Comparison of ENCODE assay signal across 1 cellular context in the genomic region with DNA sequence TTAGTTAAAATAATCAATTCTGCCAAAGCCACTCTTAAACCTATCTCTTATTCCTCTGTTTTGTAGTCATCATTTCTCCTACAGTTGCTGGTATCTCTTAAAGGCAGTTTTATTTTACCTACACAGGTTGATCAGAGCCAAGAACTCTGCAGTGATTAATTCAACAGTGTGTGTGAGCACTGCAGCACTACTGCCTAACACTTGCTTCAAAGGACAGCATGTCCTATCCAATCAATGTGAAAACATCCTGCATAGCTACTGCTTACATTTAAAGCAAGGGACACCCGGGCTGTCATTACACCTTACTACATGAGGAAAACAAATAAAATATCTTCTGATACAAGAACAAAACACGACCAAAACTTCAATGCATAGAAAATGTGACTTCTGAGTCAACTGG.
TF ChIP-seq lines count a peak whose summit lies in the region.

No MANE protein-coding gene starts in this region.

TF ChIP-seq in GM23338, 12 proteins besides CTCF, POLR2A, EP300 and RAD21:
- no peak for TF ChIP-seq CREB1 (CRISPR knock-in tag; IDR thresholded peaks at IDR 0.05; ENCODE audit: low read depth)
- TF ChIP-seq, protein P1, sequence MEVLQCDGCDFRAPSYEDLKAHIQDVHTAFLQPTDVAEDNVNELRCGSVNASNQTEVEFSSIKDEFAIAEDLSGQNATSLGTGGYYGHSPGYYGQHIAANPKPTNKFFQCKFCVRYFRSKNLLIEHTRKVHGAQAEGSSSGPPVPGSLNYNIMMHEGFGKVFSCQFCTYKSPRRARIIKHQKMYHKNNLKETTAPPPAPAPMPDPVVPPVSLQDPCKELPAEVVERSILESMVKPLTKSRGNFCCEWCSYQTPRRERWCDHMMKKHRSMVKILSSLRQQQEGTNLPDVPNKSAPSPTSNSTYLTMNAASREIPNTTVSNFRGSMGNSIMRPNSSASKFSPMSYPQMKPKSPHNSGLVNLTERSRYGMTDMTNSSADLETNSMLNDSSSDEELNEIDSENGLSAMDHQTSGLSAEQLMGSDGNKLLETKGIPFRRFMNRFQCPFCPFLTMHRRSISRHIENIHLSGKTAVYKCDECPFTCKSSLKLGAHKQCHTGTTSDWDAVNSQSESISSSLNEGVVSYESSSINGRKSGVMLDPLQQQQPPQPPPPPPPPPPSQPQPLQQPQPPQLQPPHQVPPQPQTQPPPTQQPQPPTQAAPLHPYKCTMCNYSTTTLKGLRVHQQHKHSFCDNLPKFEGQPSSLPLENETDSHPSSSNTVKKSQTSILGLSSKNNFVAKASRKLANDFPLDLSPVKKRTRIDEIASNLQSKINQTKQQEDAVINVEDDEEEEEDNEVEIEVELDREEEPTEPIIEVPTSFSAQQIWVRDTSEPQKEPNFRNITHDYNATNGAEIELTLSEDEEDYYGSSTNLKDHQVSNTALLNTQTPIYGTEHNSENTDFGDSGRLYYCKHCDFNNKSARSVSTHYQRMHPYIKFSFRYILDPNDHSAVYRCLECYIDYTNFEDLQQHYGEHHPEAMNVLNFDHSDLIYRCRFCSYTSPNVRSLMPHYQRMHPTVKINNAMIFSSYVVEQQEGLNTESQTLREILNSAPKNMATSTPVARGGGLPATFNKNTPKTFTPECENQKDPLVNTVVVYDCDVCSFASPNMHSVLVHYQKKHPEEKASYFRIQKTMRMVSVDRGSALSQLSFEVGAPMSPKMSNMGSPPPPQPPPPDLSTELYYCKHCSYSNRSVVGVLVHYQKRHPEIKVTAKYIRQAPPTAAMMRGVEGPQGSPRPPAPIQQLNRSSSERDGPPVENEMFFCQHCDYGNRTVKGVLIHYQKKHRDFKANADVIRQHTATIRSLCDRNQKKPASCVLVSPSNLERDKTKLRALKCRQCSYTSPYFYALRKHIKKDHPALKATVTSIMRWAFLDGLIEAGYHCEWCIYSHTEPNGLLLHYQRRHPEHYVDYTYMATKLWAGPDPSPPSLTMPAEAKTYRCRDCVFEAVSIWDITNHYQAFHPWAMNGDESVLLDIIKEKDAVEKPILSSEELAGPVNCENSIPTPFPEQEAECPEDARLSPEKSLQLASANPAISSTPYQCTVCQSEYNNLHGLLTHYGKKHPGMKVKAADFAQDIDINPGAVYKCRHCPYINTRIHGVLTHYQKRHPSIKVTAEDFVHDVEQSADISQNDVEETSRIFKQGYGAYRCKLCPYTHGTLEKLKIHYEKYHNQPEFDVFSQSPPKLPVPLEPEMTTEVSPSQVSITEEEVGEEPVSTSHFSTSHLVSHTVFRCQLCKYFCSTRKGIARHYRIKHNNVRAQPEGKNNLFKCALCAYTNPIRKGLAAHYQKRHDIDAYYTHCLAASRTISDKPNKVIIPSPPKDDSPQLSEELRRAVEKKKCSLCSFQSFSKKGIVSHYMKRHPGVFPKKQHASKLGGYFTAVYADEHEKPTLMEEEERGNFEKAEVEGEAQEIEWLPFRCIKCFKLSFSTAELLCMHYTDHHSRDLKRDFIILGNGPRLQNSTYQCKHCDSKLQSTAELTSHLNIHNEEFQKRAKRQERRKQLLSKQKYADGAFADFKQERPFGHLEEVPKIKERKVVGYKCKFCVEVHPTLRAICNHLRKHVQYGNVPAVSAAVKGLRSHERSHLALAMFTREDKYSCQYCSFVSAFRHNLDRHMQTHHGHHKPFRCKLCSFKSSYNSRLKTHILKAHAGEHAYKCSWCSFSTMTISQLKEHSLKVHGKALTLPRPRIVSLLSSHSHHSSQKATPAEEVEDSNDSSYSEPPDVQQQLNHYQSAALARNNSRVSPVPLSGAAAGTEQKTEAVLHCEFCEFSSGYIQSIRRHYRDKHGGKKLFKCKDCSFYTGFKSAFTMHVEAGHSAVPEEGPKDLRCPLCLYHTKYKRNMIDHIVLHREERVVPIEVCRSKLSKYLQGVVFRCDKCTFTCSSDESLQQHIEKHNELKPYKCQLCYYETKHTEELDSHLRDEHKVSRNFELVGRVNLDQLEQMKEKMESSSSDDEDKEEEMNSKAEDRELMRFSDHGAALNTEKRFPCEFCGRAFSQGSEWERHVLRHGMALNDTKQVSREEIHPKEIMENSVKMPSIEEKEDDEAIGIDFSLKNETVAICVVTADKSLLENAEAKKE (CRISPR knock-in tag; IDR thresholded peaks at IDR 0.05) = no peak
- TF ChIP-seq STAT1 (IDR thresholded peaks at IDR 0.05; ENCODE audit: unreplicated experiment) = no peak
- TF ChIP-seq ZNF114 (CRISPR knock-in tag; IDR thresholded peaks at IDR 0.05) = no peak
- TF ChIP-seq NANOG (IDR thresholded peaks at IDR 0.05; ENCODE audit: borderline replicate concordance) = no peak
- TF ChIP-seq POLR2AphosphoS5 (IDR thresholded peaks at IDR 0.05; ENCODE audit: low read depth) = no peak
- TF ChIP-seq ZNF331 (CRISPR knock-in tag; IDR thresholded peaks at IDR 0.05; ENCODE audit: low read depth) = no peak
- TF ChIP-seq EZH2 (IDR thresholded peaks at IDR 0.05; ENCODE audit: low read depth, unreplicated experiment) = no peak
- no peak for TF ChIP-seq EZH2phosphoT487 (IDR thresholded peaks at IDR 0.05; ENCODE audit: unreplicated experiment)
- no peak for TF ChIP-seq ETS1 (IDR thresholded peaks at IDR 0.05)
- no peak for TF ChIP-seq JUNB (IDR thresholded peaks at IDR 0.05; ENCODE audit: unreplicated experiment)
- TF ChIP-seq, protein P2, sequence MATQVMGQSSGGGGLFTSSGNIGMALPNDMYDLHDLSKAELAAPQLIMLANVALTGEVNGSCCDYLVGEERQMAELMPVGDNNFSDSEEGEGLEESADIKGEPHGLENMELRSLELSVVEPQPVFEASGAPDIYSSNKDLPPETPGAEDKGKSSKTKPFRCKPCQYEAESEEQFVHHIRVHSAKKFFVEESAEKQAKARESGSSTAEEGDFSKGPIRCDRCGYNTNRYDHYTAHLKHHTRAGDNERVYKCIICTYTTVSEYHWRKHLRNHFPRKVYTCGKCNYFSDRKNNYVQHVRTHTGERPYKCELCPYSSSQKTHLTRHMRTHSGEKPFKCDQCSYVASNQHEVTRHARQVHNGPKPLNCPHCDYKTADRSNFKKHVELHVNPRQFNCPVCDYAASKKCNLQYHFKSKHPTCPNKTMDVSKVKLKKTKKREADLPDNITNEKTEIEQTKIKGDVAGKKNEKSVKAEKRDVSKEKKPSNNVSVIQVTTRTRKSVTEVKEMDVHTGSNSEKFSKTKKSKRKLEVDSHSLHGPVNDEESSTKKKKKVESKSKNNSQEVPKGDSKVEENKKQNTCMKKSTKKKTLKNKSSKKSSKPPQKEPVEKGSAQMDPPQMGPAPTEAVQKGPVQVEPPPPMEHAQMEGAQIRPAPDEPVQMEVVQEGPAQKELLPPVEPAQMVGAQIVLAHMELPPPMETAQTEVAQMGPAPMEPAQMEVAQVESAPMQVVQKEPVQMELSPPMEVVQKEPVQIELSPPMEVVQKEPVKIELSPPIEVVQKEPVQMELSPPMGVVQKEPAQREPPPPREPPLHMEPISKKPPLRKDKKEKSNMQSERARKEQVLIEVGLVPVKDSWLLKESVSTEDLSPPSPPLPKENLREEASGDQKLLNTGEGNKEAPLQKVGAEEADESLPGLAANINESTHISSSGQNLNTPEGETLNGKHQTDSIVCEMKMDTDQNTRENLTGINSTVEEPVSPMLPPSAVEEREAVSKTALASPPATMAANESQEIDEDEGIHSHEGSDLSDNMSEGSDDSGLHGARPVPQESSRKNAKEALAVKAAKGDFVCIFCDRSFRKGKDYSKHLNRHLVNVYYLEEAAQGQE (IDR thresholded peaks at IDR 0.05; ENCODE audit: unreplicated experiment) = no peak
